ENCODE assay signal across 1 cellular context in genomic region chr20:346033-346639, GRCh38.
TF ChIP-seq lines count a peak whose summit lies in the region.

No MANE protein-coding gene starts in this region.

TF ChIP-seq in GM23338, 12 proteins besides CTCF, POLR2A, EP300 and RAD21 (continued from another document):
- TF ChIP-seq, protein P1, sequence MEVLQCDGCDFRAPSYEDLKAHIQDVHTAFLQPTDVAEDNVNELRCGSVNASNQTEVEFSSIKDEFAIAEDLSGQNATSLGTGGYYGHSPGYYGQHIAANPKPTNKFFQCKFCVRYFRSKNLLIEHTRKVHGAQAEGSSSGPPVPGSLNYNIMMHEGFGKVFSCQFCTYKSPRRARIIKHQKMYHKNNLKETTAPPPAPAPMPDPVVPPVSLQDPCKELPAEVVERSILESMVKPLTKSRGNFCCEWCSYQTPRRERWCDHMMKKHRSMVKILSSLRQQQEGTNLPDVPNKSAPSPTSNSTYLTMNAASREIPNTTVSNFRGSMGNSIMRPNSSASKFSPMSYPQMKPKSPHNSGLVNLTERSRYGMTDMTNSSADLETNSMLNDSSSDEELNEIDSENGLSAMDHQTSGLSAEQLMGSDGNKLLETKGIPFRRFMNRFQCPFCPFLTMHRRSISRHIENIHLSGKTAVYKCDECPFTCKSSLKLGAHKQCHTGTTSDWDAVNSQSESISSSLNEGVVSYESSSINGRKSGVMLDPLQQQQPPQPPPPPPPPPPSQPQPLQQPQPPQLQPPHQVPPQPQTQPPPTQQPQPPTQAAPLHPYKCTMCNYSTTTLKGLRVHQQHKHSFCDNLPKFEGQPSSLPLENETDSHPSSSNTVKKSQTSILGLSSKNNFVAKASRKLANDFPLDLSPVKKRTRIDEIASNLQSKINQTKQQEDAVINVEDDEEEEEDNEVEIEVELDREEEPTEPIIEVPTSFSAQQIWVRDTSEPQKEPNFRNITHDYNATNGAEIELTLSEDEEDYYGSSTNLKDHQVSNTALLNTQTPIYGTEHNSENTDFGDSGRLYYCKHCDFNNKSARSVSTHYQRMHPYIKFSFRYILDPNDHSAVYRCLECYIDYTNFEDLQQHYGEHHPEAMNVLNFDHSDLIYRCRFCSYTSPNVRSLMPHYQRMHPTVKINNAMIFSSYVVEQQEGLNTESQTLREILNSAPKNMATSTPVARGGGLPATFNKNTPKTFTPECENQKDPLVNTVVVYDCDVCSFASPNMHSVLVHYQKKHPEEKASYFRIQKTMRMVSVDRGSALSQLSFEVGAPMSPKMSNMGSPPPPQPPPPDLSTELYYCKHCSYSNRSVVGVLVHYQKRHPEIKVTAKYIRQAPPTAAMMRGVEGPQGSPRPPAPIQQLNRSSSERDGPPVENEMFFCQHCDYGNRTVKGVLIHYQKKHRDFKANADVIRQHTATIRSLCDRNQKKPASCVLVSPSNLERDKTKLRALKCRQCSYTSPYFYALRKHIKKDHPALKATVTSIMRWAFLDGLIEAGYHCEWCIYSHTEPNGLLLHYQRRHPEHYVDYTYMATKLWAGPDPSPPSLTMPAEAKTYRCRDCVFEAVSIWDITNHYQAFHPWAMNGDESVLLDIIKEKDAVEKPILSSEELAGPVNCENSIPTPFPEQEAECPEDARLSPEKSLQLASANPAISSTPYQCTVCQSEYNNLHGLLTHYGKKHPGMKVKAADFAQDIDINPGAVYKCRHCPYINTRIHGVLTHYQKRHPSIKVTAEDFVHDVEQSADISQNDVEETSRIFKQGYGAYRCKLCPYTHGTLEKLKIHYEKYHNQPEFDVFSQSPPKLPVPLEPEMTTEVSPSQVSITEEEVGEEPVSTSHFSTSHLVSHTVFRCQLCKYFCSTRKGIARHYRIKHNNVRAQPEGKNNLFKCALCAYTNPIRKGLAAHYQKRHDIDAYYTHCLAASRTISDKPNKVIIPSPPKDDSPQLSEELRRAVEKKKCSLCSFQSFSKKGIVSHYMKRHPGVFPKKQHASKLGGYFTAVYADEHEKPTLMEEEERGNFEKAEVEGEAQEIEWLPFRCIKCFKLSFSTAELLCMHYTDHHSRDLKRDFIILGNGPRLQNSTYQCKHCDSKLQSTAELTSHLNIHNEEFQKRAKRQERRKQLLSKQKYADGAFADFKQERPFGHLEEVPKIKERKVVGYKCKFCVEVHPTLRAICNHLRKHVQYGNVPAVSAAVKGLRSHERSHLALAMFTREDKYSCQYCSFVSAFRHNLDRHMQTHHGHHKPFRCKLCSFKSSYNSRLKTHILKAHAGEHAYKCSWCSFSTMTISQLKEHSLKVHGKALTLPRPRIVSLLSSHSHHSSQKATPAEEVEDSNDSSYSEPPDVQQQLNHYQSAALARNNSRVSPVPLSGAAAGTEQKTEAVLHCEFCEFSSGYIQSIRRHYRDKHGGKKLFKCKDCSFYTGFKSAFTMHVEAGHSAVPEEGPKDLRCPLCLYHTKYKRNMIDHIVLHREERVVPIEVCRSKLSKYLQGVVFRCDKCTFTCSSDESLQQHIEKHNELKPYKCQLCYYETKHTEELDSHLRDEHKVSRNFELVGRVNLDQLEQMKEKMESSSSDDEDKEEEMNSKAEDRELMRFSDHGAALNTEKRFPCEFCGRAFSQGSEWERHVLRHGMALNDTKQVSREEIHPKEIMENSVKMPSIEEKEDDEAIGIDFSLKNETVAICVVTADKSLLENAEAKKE (CRISPR knock-in tag; IDR thresholded peaks at IDR 0.05) = no peak
- TF ChIP-seq REST (IDR thresholded peaks at IDR 0.05; ENCODE audit: unreplicated experiment) (no peak), POLR2AphosphoS5 (IDR thresholded peaks at IDR 0.05; ENCODE audit: low read depth) (no peak), NANOG (IDR thresholded peaks at IDR 0.05; ENCODE audit: borderline replicate concordance) (no peak)
TF ChIP-seq in GM23338: peak in this region for 0.
